ENCODE assay signal across 18 cellular contexts in genomic region chr2:31134450-31134849, GRCh38. TPM values are rescaled to one million over a fixed set of nuclear protein-coding genes. Genes with fewer than 3 reads are reported as not detected.
DNase-seq lines count a peak whose midpoint lies in the region; TF ChIP-seq lines count a peak whose summit lies in the region.
"Had no signal": no experiment of that assay in that cellular context is flagged by ENCODE, and none has a peak within 500 bp of the region (broad histone marks: within the 10 kb centered on the region; RNA-seq: fewer than 3 reads in every experiment).

No MANE protein-coding gene starts in this region.

- no peak overlapping the region for H2BK5ac ChIP-seq in mesenchymal stem cell (ENCODE audit: low read depth, low read length, poor library complexity, severe bottlenecking)

- DNase-seq in epithelial cell of proximal tubule (ENCODE audit: low read depth) (no peak), mesenchymal stem cell (no peak), T-helper 1 cell (no peak), HCEC 1CT (no peak), cerebellar nuclear complex (lab: John Stamatoyannopoulos, UW) (no peak)
- DNase-seq: C1 segment of cervical spinal cord; Calu3; CD4-positive, alpha-beta memory T cell; COR-L47; DMS53; DMS79 treated with DMSO at 0.1 percent for 48 hours; GF-D8; GM23248; H7; HFFc6 had no signal

- no peaks in the 10 kb centered on the region for H3K36me3 ChIP-seq in HEK293 (ENCODE audit: control insufficient read depth in 2 of 2, insufficient read depth in 1 of 2, low read length in 2 of 2)
- no peaks in the 10 kb centered on the region for H3K36me3 ChIP-seq in mesenchymal stem cell (ENCODE audit: control insufficient read depth in 1 of 2, insufficient read depth in 2 of 2, low read depth in 1 of 2, low read length in 2 of 2)

- no peak overlapping the region for H3K18ac ChIP-seq in mesenchymal stem cell (ENCODE audit: low read depth in 1 of 2, low read length in 2 of 2)

- H3K9me3 ChIP-seq in HEK293 (ENCODE audit: control insufficient read depth, insufficient read depth, low read depth, low read length) (no peaks in the 10 kb centered on the region), mesenchymal stem cell (ENCODE audit: control insufficient read depth, low read length) (no peaks in the 10 kb centered on the region)

- H2AK5ac ChIP-seq in mesenchymal stem cell (ENCODE audit: low read length, severe bottlenecking) = peak overlapping the region; percentile 53

- H2BK120ac ChIP-seq in mesenchymal stem cell (ENCODE audit: low read depth, low read length) = no peak overlapping the region

- no peak overlapping the region for H3K23ac ChIP-seq in mesenchymal stem cell (ENCODE audit: low read length in 2 of 2)

- no peak overlapping the region for H3K9ac ChIP-seq in mesenchymal stem cell (ENCODE audit: low read length)
- H3K9ac ChIP-seq: GM23248 had no signal

- no peaks in the 10 kb centered on the region for H3K4me1 ChIP-seq in HEK293 (ENCODE audit: control insufficient read depth, insufficient read depth, low read length)
- peaks cover 36% of the 10 kb centered on the region for H3K4me1 ChIP-seq in mesenchymal stem cell (ENCODE audit: control insufficient read depth, insufficient read depth, low read depth, low read length)

- no peak for TF ChIP-seq CTCF in HEK293 (tag by site-specific recombination; IDR thresholded peaks at IDR 0.05)
- TF ChIP-seq CTCF in epithelial cell of proximal tubule (conservative IDR thresholded peaks at IDR 0.05; ENCODE audit: low read depth, low read length) = no peak

- no peak overlapping the region for H3K27ac ChIP-seq in HEK293 (ENCODE audit: extremely low read depth, low read depth, low read length)
- H3K27ac ChIP-seq in mesenchymal stem cell (ENCODE audit: low read length, poor library complexity, severe bottlenecking) = no peak overlapping the region
- H3K27ac ChIP-seq: GM23248 had no signal

- POLR2A ChIA-PET in HEK293 (lab: Yijun Ruan, JAX) = no interaction called here

- H2BK15ac ChIP-seq in mesenchymal stem cell (ENCODE audit: low read depth, poor library complexity, severe bottlenecking) = peak overlapping the region; percentile 61

- no peak overlapping the region for H4K8ac ChIP-seq in mesenchymal stem cell (ENCODE audit: low read length)

- CTCF ChIA-PET in HEK293 (lab: Yijun Ruan, JAX) = interaction anchor here (0.5 to 1.2 kb wide), 2 partner anchors 36 to 233 kb away, joined by 3 read pairs; no protein-coding TSS in a partner anchor

- H3K79me1 ChIP-seq in mesenchymal stem cell (replicated peaks; ENCODE audit: low read length, poor library complexity, severe bottlenecking) = peaks cover 36% of the 10 kb centered on the region

- WGBS in mesenchymal stem cell = 79% methylated on average over 5 of the region's 5 CpGs

- peak overlapping the region; percentile 50 for H3K4me2 ChIP-seq in mesenchymal stem cell (ENCODE audit: low read length, poor library complexity, severe bottlenecking)

- peaks cover 0 to 59% of the 10 kb centered on the region in 2 experiments for H3K27me3 ChIP-seq in mesenchymal stem cell (ENCODE audit: control insufficient read depth in 1 of 2, insufficient read depth in 1 of 2, low read length in 2 of 2)

- no peak overlapping the region for H4K91ac ChIP-seq in mesenchymal stem cell (ENCODE audit: low read length)

- no peak overlapping the region for H3K14ac ChIP-seq in mesenchymal stem cell (ENCODE audit: low read length in 2 of 2)

- no peak overlapping the region for H2AFZ ChIP-seq in mesenchymal stem cell (ENCODE audit: low read depth, low read length)
- H2AFZ ChIP-seq: GM23248 had no signal

- H3K4ac ChIP-seq in mesenchymal stem cell (ENCODE audit: low read depth in 1 of 2, low read length in 2 of 2) = no peak overlapping the region

- no peak overlapping the region for H3K4me3 ChIP-seq in HEK293 (ENCODE audit: low read depth, low read length)
- H3K4me3 ChIP-seq in epithelial cell of proximal tubule (ENCODE audit: low read depth, low read length) = peak overlapping the region; percentile 92
- no peak overlapping the region for H3K4me3 ChIP-seq in mesenchymal stem cell (ENCODE audit: insufficient read depth in 1 of 2, low read depth in 1 of 2, low read length in 2 of 2)
- H3K4me3 ChIP-seq: GM23248 had no signal

- no peak overlapping the region for H2BK12ac ChIP-seq in mesenchymal stem cell (ENCODE audit: low read length in 2 of 2)

TF ChIP-seq in HEK293, 187 proteins besides CTCF, POLR2A, EP300 and RAD21:
- TF ChIP-seq ZNF473 (tag by site-specific recombination; IDR thresholded peaks at IDR 0.05) (no peak), ZIC2 (tag by site-specific recombination; IDR thresholded peaks at IDR 0.05) (peak; percentile 34; the same call in 1 of the 2 replicates)

RNA-seq across cellular contexts. Expression of gene GALNT14, which starts 3.8 kb away (rescaled TPM):
- 80.7 and 90.4 TPM in 2 replicates for total RNA-seq in epithelial cell of proximal tubule
- polyA plus RNA-seq in mesenchymal stem cell (2013, experiment 1 of 2) = 0.15 TPM
- polyA plus RNA-seq in mesenchymal stem cell (2013, experiment 2 of 2) = 0.16 TPM
- total RNA-seq: A172, G401 had no signal
- polyA plus RNA-seq: CD4-positive, alpha-beta memory T cell had no signal
